In the genomic region with DNA sequence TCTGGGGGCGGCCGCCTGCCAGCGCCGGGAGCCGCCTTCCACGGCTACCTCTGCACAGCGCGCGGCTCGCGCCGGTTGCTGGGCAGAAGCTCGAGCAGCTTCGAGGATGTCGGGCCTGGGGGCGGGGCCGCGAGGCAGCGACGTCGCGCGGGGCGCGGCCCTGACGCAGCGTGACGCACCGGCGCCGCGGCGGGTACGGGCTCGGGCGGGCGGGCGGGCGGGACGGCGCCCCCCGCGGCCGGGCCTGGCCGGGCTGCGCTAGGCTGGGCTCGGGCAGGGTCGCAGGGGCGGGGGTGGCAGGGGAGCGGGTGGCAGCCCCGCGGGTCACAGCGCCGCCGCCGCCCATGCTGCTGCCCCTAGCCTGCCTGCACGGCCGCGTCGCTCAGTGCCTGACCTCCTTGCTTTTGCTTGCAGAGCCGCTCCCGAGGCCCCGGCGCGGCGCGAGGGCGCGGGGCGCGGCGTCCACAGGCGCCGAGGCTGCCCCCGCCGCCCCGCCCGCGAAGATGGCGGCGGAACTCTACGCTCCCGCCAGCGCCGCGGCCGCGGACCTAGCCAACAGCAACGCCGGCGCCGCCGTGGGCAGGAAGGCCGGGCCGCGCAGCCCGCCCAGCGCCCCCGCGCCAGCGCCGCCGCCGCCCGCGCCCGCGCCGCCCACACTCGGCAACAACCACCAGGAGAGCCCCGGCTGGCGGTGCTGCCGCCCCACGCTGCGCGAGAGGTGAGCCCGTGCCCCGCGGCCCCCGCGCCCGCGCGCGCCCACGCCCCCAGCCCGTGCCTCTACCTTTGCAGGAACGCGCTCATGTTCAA, we compare ENCODE assay signal across 8 cellular contexts. TPM values are rescaled to one million over a fixed set of nuclear protein-coding genes. Genes with fewer than 3 reads are reported as not detected.
DNase-seq lines count a peak whose midpoint lies in the region; ATAC-seq and TF ChIP-seq lines count a peak whose summit lies in the region.

A gene (plus strand): TSS at position 166 of the 807 bp plus-strand sequence. CDS start 179 bp downstream, at position 345.

- peaks cover 29% of the 10 kb centered on the region for H3K36me3 Mint-ChIP-seq in activated CD4-positive, alpha-beta T cell treated with anti-CD3 and anti-CD28 coated beads, Interleukin-2, amount 10 ng/mL, durations not matched to agents 7 days and 5 days (ENCODE audit: low read depth)
- H3K36me3 Mint-ChIP-seq in dendritic cell treated with granulocyte-macrophage colony-stimulating factor and Interleukin-4, amounts not matched to agents 40 ng/mL and 50 ng/mL, for 4 days (ENCODE audit: low read depth): peaks cover 75% of the 10 kb centered on the region

- no peak for TF ChIP-seq CTCF in AG04449 (IDR thresholded peaks at IDR 0.05; ENCODE audit: insufficient read depth, low read length, missing control alignments)

- peak within 1 kb of the TSS; percentile 75 for H3K4me3 Mint-ChIP-seq in activated CD4-positive, alpha-beta T cell treated with anti-CD3 and anti-CD28 coated beads, Interleukin-2, amount 10 ng/mL, durations not matched to agents 7 days and 5 days
- H3K4me3 Mint-ChIP-seq in dendritic cell treated with granulocyte-macrophage colony-stimulating factor and Interleukin-4, amounts not matched to agents 40 ng/mL and 50 ng/mL, for 4 days: peak within 1 kb of the TSS; percentile 75

- H3K27ac Mint-ChIP-seq in activated CD4-positive, alpha-beta T cell treated with anti-CD3 and anti-CD28 coated beads, Interleukin-2, amount 10 ng/mL, durations not matched to agents 7 days and 5 days: peak within 1 kb of the TSS; percentile 85
- H3K27ac Mint-ChIP-seq in dendritic cell treated with granulocyte-macrophage colony-stimulating factor and Interleukin-4, amounts not matched to agents 40 ng/mL and 50 ng/mL, for 4 days: peak within 1 kb of the TSS; percentile 84

- ATAC-seq in GM18861 (IDR thresholded peaks at IDR 0.05; ENCODE audit: unreplicated experiment): peak; percentile 85
- peak; percentile 92 for ATAC-seq in HG03095 (IDR thresholded peaks at IDR 0.05; ENCODE audit: unreplicated experiment)
- ATAC-seq in left lobe of liver: peak; percentile 92

- no peaks in the 10 kb centered on the region for H3K27me3 Mint-ChIP-seq in activated CD4-positive, alpha-beta T cell treated with anti-CD3 and anti-CD28 coated beads, Interleukin-2, amount 10 ng/mL, durations not matched to agents 7 days and 5 days
- no peaks in the 10 kb centered on the region for H3K27me3 Mint-ChIP-seq in dendritic cell treated with granulocyte-macrophage colony-stimulating factor and Interleukin-4, amounts not matched to agents 40 ng/mL and 50 ng/mL, for 4 days

- H3K4me1 Mint-ChIP-seq in activated CD4-positive, alpha-beta T cell treated with anti-CD3 and anti-CD28 coated beads, Interleukin-2, amount 10 ng/mL, durations not matched to agents 7 days and 5 days: peaks cover 34% of the 10 kb centered on the region
- peaks cover 50% of the 10 kb centered on the region for H3K4me1 Mint-ChIP-seq in dendritic cell treated with granulocyte-macrophage colony-stimulating factor and Interleukin-4, amounts not matched to agents 40 ng/mL and 50 ng/mL, for 4 days (ENCODE audit: low read depth)

- CTCF ChIA-PET in AG04449 (lab: Yijun Ruan, JAX): interaction anchor here (0.6 to 1.9 kb wide), 4 partner anchors 45 to 158 kb away, joined by 3 to 5 read pairs (median 4); no protein-coding TSS in a partner anchor
- CTCF ChIA-PET in activated CD4-positive, alpha-beta T cell treated with anti-CD3 and anti-CD28 coated beads, Interleukin-2, amount 10 ng/mL, durations not matched to agents 7 days and 5 days (lab: Charles Lee): interaction anchor here (0.7 to 1.9 kb wide), 5 partner anchors 43 to 159 kb away, joined by 3 to 4 read pairs (median 3); a partner anchor contains a TSS

- intact Hi-C loops in dendritic cell treated with granulocyte-macrophage colony-stimulating factor and Interleukin-4, amounts not matched to agents 40 ng/mL and 50 ng/mL, for 4 days (cut with micrococcal nuclease): no loop called here

- peak within 1 kb of the TSS; percentile 69 for H3K4me3 ChIP-seq in AG04449 (ENCODE audit: low read depth, low read length)

- no peaks in the 10 kb centered on the region for H3K9me3 Mint-ChIP-seq in activated CD4-positive, alpha-beta T cell treated with anti-CD3 and anti-CD28 coated beads, Interleukin-2, amount 10 ng/mL, durations not matched to agents 7 days and 5 days
- no peaks in the 10 kb centered on the region for H3K9me3 Mint-ChIP-seq in dendritic cell treated with granulocyte-macrophage colony-stimulating factor and Interleukin-4, amounts not matched to agents 40 ng/mL and 50 ng/mL, for 4 days

- POLR2A ChIA-PET in AG04449 (lab: Yijun Ruan, JAX): interaction anchor here (1.3 to 1.9 kb wide), 3 partner anchors 53 to 161 kb away, joined by 4 to 6 read pairs (median 5); a partner anchor contains a TSS
- POLR2A ChIA-PET in activated CD4-positive, alpha-beta T cell treated with anti-CD3 and anti-CD28 coated beads, Interleukin-2, amount 10 ng/mL, durations not matched to agents 7 days and 5 days (lab: Charles Lee): no interaction called here

- DNase-seq in AG04449 (ENCODE audit: low read depth, low spot score) (no peak), NCI-H226 (peak; percentile 79), left lobe of liver (ENCODE audit: low spot score) (peak; percentile 88)
- peak; percentile 87 for DNase-seq in activated CD4-positive, alpha-beta T cell treated with anti-CD3 and anti-CD28 coated beads, Interleukin-2, amount 10 ng/mL, durations not matched to agents 7 days and 5 days
- peak; percentile 89 for DNase-seq in stimulated activated CD4-positive, alpha-beta T cell treated with anti-CD3 and anti-CD28 coated beads, Interleukin-4, amount 100 ng/mL, for 1 hour

RNA-seq across cellular contexts. Expression of the gene that starts here (rescaled TPM):
- 10 to 100 TPM; 43.7 to 43.9 TPM for total RNA-seq in activated CD4-positive, alpha-beta T cell treated with anti-CD3 and anti-CD28 coated beads, Interleukin-2, amount 10 ng/mL, durations not matched to agents 7 days and 5 days
- total RNA-seq in left lobe of liver: 20.3 TPM
